Comparison of ENCODE assay signal across 23 cellular contexts in genomic region chr22:44382461-44383038, GRCh38.
A peak's percentile ranks its signal among the peaks of the same experiment; 100 is the strongest.
DNase-seq lines count a peak whose midpoint lies in the region; ATAC-seq and TF ChIP-seq lines count a peak whose summit lies in the region.
"Had no signal": no experiment of that assay in that cellular context is flagged by ENCODE, and none has a peak within 500 bp of the region (broad histone marks: within the 10 kb centered on the region; RNA-seq: fewer than 3 reads in every experiment).

No MANE protein-coding gene starts in this region.

- intact Hi-C loops in heart right ventricle (cut with DNase I) = no loop called here
- intact Hi-C loops in lower lobe of right lung (cut with DNase I) = no loop called here
- intact Hi-C loops in spleen (cut with DNase I; ENCODE audit: low total_unique reads) = no loop called here

- H3K4me3 ChIP-seq in heart right ventricle = no peak overlapping the region
- H3K4me3 ChIP-seq in lower lobe of right lung = no peak overlapping the region
- no peak overlapping the region for H3K4me3 ChIP-seq in spleen
- H3K4me3 ChIP-seq: pancreas, thyroid gland had no signal

- no peak for TF ChIP-seq CTCF in heart right ventricle (IDR thresholded peaks at IDR 0.05)
- TF ChIP-seq CTCF in lower lobe of right lung (IDR thresholded peaks at IDR 0.05) = no peak
- no peak for TF ChIP-seq CTCF in spleen (IDR thresholded peaks at IDR 0.05 in 8 of 11, conservative IDR thresholded peaks at IDR 0.05 in 3 of 11)

- WGBS in heart right ventricle, 2 donors = 70 to 82% methylated on average over 20 of the region's 20 CpGs
- 72 to 85% (median 77%) methylated on average over 16 to 20 of the region's 20 CpGs for WGBS in spleen, 5 donors

- ATAC-seq in heart right ventricle = peak in 5 of 8 donors; percentile 13 to 57 (median 38)
- ATAC-seq in lower lobe of right lung = no peak
- no peak for ATAC-seq in HG03378 (IDR thresholded peaks at IDR 0.05; ENCODE audit: unreplicated experiment)
- ATAC-seq: activated CD4-positive, alpha-beta T cell treated with anti-CD3 and anti-CD28 coated beads for 36 hours; activated naive CD8-positive, alpha-beta T cell treated with anti-CD3 and anti-CD28 coated beads, Interleukin-2, amount 50 U/mL, for 24 hours; left colon; pancreas; stimulated activated naive CD8-positive, alpha-beta T cell treated with anti-CD3 and anti-CD28 coated beads, Interleukin-15, amount 100 ng/mL, for 72 hours had no signal

- no peaks in the 10 kb centered on the region for H3K9me3 Mint-ChIP-seq in activated naive CD4-positive, alpha-beta T cell treated with anti-CD3 and anti-CD28 coated beads, Interleukin-2, amount 10 ng/mL, durations not matched to agents 7 days and 5 days
- H3K9me3 Mint-ChIP-seq: activated naive CD8-positive, alpha-beta T cell treated with anti-CD3 and anti-CD28 coated beads, Interleukin-2, amount 50 U/mL, for 24 hours had no signal

- H3K36me3 Mint-ChIP-seq in activated naive CD4-positive, alpha-beta T cell treated with anti-CD3 and anti-CD28 coated beads, Interleukin-2, amount 10 ng/mL, durations not matched to agents 7 days and 5 days = no peaks in the 10 kb centered on the region
- H3K36me3 Mint-ChIP-seq: CD4-positive, alpha-beta memory T cell; mesothelial cell of epicardium had no signal

- H3K27me3 ChIP-seq in heart right ventricle (peaks cover 0 to 14% (median 0%) of the 10 kb centered on the region in 7 donors), lower lobe of right lung (ENCODE audit: low read depth) (peaks cover 14% of the 10 kb centered on the region), spleen (replicated peaks in 1 of 7) (peaks cover 0 to 60% (median 0%) of the 10 kb centered on the region in 7 donors)
- H3K27me3 ChIP-seq: pancreas, thyroid gland had no signal

- no peaks in the 10 kb centered on the region for H3K36me3 ChIP-seq in heart right ventricle
- no peaks in the 10 kb centered on the region for H3K36me3 ChIP-seq in lower lobe of right lung
- no peaks in the 10 kb centered on the region for H3K36me3 ChIP-seq in spleen
- H3K36me3 ChIP-seq: pancreas, thyroid gland had no signal

- CTCF ChIA-PET in activated naive CD4-positive, alpha-beta T cell treated with anti-CD3 and anti-CD28 coated beads, Interleukin-2, amount 10 ng/mL, durations not matched to agents 7 days and 5 days (lab: Charles Lee) = no interaction called here

- DNase-seq in activated naive CD4-positive, alpha-beta T cell treated with anti-CD3 and anti-CD28 coated beads, Interleukin-2, amount 10 ng/mL, durations not matched to agents 7 days and 5 days = peak; percentile 17
- no peak for DNase-seq in activated naive CD4-positive, alpha-beta T cell treated with anti-CD3 and anti-CD28 coated beads, Interleukin-2, amount 50 U/mL, for 16 hours
- DNase-seq in heart right ventricle (no peak), lower lobe of right lung (peak; percentile 39), spleen (peak; percentile 61), NCI-H510A (lab: John Stamatoyannopoulos, UW) (no peak), NCI-H2196 (lab: John Stamatoyannopoulos, UW; ENCODE audit: unreplicated experiment) (no peak)
- DNase-seq: activated CD4-positive, alpha-beta T cell treated with anti-CD3 and anti-CD28 coated beads for 36 hours; activated effector memory CD4-positive, alpha-beta T cell treated with anti-CD3 and anti-CD28 coated beads, Interleukin-2, amount 50 U/mL, for 16 hours; activated naive CD8-positive, alpha-beta T cell treated with anti-CD3 and anti-CD28 coated beads, Interleukin-2, amount 50 U/mL, for 24 hours; CD4-positive, alpha-beta memory T cell; effector CD8-positive, alpha-beta T cell; erythroblast; HCEC 1CT; KBM-7; left colon; naive B cell; NCI-H446 treated with DMSO at 0.1 percent for 48 hours; stimulated activated naive CD8-positive, alpha-beta T cell treated with anti-CD3 and anti-CD28 coated beads, Interleukin-15, amount 100 ng/mL, for 72 hours; thyroid gland had no signal

- H3K27ac ChIP-seq in heart right ventricle (no peak overlapping the region), lower lobe of right lung (no peak overlapping the region), spleen (no peak overlapping the region)
- H3K27ac ChIP-seq: pancreas, thyroid gland had no signal

- no peak for TF ChIP-seq POLR2A in spleen (IDR thresholded peaks at IDR 0.05)

- H3K4me1 ChIP-seq in heart right ventricle (peaks cover 0 to 15% (median 0%) of the 10 kb centered on the region in 9 donors), lower lobe of right lung (no peaks in the 10 kb centered on the region), spleen (no peaks in the 10 kb centered on the region)
- H3K4me1 ChIP-seq: pancreas, thyroid gland had no signal

- peaks cover 52% of the 10 kb centered on the region for H3K27me3 Mint-ChIP-seq in activated naive CD4-positive, alpha-beta T cell treated with anti-CD3 and anti-CD28 coated beads, Interleukin-2, amount 10 ng/mL, durations not matched to agents 7 days and 5 days
- H3K27me3 Mint-ChIP-seq: activated CD4-positive, alpha-beta T cell treated with anti-CD3 and anti-CD28 coated beads for 36 hours; activated naive CD8-positive, alpha-beta T cell treated with anti-CD3 and anti-CD28 coated beads, Interleukin-2, amount 50 U/mL, for 24 hours had no signal

- H3K4me3 Mint-ChIP-seq in activated naive CD4-positive, alpha-beta T cell treated with anti-CD3 and anti-CD28 coated beads, Interleukin-2, amount 10 ng/mL, durations not matched to agents 7 days and 5 days = no peak overlapping the region
- H3K4me3 Mint-ChIP-seq: activated CD4-positive, alpha-beta T cell treated with anti-CD3 and anti-CD28 coated beads for 36 hours; activated naive CD8-positive, alpha-beta T cell treated with anti-CD3 and anti-CD28 coated beads, Interleukin-2, amount 50 U/mL, for 24 hours; CD4-positive, alpha-beta memory T cell; mesothelial cell of epicardium; naive B cell; stimulated activated naive CD8-positive, alpha-beta T cell treated with anti-CD3 and anti-CD28 coated beads, Interleukin-15, amount 100 ng/mL, for 72 hours had no signal

- H3K4me1 Mint-ChIP-seq in activated naive CD4-positive, alpha-beta T cell treated with anti-CD3 and anti-CD28 coated beads, Interleukin-2, amount 10 ng/mL, durations not matched to agents 7 days and 5 days = no peaks in the 10 kb centered on the region
- H3K4me1 Mint-ChIP-seq: activated CD4-positive, alpha-beta T cell treated with anti-CD3 and anti-CD28 coated beads for 36 hours; activated naive CD8-positive, alpha-beta T cell treated with anti-CD3 and anti-CD28 coated beads, Interleukin-2, amount 50 U/mL, for 24 hours; CD4-positive, alpha-beta memory T cell; naive B cell; stimulated activated naive CD8-positive, alpha-beta T cell treated with anti-CD3 and anti-CD28 coated beads, Interleukin-15, amount 100 ng/mL, for 72 hours had no signal

- no peak overlapping the region for H3K27ac Mint-ChIP-seq in activated naive CD4-positive, alpha-beta T cell treated with anti-CD3 and anti-CD28 coated beads, Interleukin-2, amount 10 ng/mL, durations not matched to agents 7 days and 5 days
- H3K27ac Mint-ChIP-seq: activated CD4-positive, alpha-beta T cell treated with anti-CD3 and anti-CD28 coated beads for 36 hours; activated naive CD8-positive, alpha-beta T cell treated with anti-CD3 and anti-CD28 coated beads, Interleukin-2, amount 50 U/mL, for 24 hours; mesothelial cell of epicardium; naive B cell; stimulated activated naive CD8-positive, alpha-beta T cell treated with anti-CD3 and anti-CD28 coated beads, Interleukin-15, amount 100 ng/mL, for 72 hours had no signal

- H3K9me3 ChIP-seq in heart right ventricle = peaks cover 0 to 18% (median 0%) of the 10 kb centered on the region in 11 donors
- H3K9me3 ChIP-seq in lower lobe of right lung = no peaks in the 10 kb centered on the region
- peaks cover 0 to 16% (median 12%) of the 10 kb centered on the region in 8 donors for H3K9me3 ChIP-seq in spleen
- H3K9me3 ChIP-seq: pancreas, thyroid gland had no signal

Comparison
In these comparisons a context has a peak if more than half of its experiments do, and no peak if none do; other contexts are left out.
1. DNase-seq: peak in activated naive CD4-positive, alpha-beta T cell treated with anti-CD3 and anti-CD28 coated beads, Interleukin-2, amount 10 ng/mL, durations not matched to agents 7 days and 5 days (single experiment), lower lobe of right lung (single experiment) and spleen (single experiment); none in activated naive CD4-positive, alpha-beta T cell treated with anti-CD3 and anti-CD28 coated beads, Interleukin-2, amount 50 U/mL, for 16 hours (single experiment), heart right ventricle (0 of 2), NCI-H510A (single experiment) and NCI-H2196 (single experiment).
2. ATAC-seq: peak in heart right ventricle (5 of 8); none in lower lobe of right lung (0 of 2) and HG03378 (single experiment).